ENCODE assay signal across 24 cellular contexts in the genomic region with DNA sequence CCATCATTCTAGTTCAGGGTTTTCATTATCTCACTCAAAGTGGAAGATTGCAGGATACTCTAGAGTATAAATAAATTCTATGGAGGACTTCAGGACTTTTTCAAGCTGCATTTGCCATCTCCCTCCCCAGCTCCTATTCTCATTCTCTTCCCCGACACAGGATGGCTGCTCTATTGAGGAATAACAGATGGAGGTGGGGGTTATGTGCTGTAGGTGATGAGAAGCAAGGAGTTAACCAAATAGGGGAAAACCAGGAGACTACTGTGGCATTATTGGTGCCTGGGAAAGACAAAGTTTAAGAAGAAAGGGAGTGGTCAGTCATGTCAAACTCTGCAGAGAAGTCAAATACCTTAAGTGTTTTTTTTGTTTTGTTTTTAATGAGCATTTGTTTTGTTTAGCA.
DNase-seq lines count a peak whose midpoint lies in the region; ATAC-seq and TF ChIP-seq lines count a peak whose summit lies in the region.
"Had no signal": no experiment of that assay in that cellular context is flagged by ENCODE, and none has a peak within 500 bp of the region (broad histone marks: within the 10 kb centered on the region; RNA-seq: fewer than 3 reads in every experiment).

No MANE protein-coding gene starts in this region.

- H3K4me3 ChIP-seq in H7 (ENCODE audit: insufficient read depth, low read depth, low read length) (no peak overlapping the region), osteoblast (ENCODE audit: insufficient read depth, low read length) (no peak overlapping the region)
- H3K4me3 ChIP-seq: BLaER1, GM12878 had no signal

- DNase-seq in H7, result peak; percentile 1
- DNase-seq in WTC11 (ENCODE audit: low spot score), result no peak
- DNase-seq in osteoblast (ENCODE audit: insufficient read length, low spot score, missing footprints), result peak; percentile 2
- no peak for DNase-seq in T-helper 2 cell treated with Interferon-gamma antibody and Interleukin-4, amounts not matched to agents 5 μg/mL and 100 μg/mL, for 36 hours (ENCODE audit: low spot score)
- no peak for DNase-seq in HEK293T (ENCODE audit: extremely low spot score)
- DNase-seq in activated naive CD4-positive, alpha-beta T cell treated with anti-CD3 and anti-CD28 coated beads, Interleukin-2, amount 50 U/mL, for 72 hours (ENCODE audit: low spot score in 2 of 2), result no peak
- DNase-seq: 8988T; ACHN; BE2C; C1 segment of cervical spinal cord; CD4-positive, alpha-beta memory T cell; CD4-positive, CD25-positive, alpha-beta regulatory T cell; CD8-positive, alpha-beta memory T cell; COR-L47; DMS 273 treated with DMSO at 0.1 percent for 48 hours; DMS153; DMS53; DMS79; DND-41; EL; GDM1 had no signal

- H3K27me3 ChIP-seq in H7 (ENCODE audit: control insufficient read depth, insufficient read depth, low read length) (no peaks in the 10 kb centered on the region), osteoblast (ENCODE audit: insufficient read depth, low read length) (no peaks in the 10 kb centered on the region)
- H3K27me3 ChIP-seq: BE2C, BLaER1 had no signal

- POLR2A ChIA-PET in WTC11 (lab: Charles Lee) (no interaction called here), HEK293T (lab: Yijun Ruan, JAX) (no interaction called here)

- H3K4me1 ChIP-seq in osteoblast (ENCODE audit: insufficient read depth, low read length), result no peaks in the 10 kb centered on the region
- H3K4me1 ChIP-seq: BE2C, BLaER1 had no signal

- H4K20me1 ChIP-seq in osteoblast (ENCODE audit: insufficient read depth, low read length), result no peaks in the 10 kb centered on the region
- H4K20me1 ChIP-seq: BLaER1 had no signal

- H3K4me1 Mint-ChIP-seq in WTC11, result peaks cover 6% of the 10 kb centered on the region
- no peaks in the 10 kb centered on the region for H3K4me1 Mint-ChIP-seq in T-helper 2 cell treated with Interferon-gamma antibody and Interleukin-4, amounts not matched to agents 5 μg/mL and 100 μg/mL, for 36 hours (ENCODE audit: low read depth)
- H3K4me1 Mint-ChIP-seq: CD14-positive monocyte; CD4-positive, alpha-beta memory T cell; CD4-positive, CD25-positive, alpha-beta regulatory T cell; CD8-positive, alpha-beta memory T cell had no signal

- H3K27me3 Mint-ChIP-seq in WTC11 (ENCODE audit: low read depth), result no peaks in the 10 kb centered on the region
- no peaks in the 10 kb centered on the region for H3K27me3 Mint-ChIP-seq in T-helper 2 cell treated with Interferon-gamma antibody and Interleukin-4, amounts not matched to agents 5 μg/mL and 100 μg/mL, for 36 hours (ENCODE audit: low read depth)
- H3K27me3 Mint-ChIP-seq: CD4-positive, alpha-beta memory T cell; CD4-positive, CD25-positive, alpha-beta regulatory T cell; CD8-positive, alpha-beta memory T cell had no signal

- CTCF ChIA-PET in WTC11 (lab: Charles Lee) (interaction anchor here (0.5 kb wide), 1 partner anchor 1396 kb away, joined by 5 read pairs; no protein-coding TSS in a partner anchor), HEK293T (lab: Yijun Ruan, JAX) (no interaction called here)

- H3K27ac Mint-ChIP-seq in WTC11, result peak overlapping the region; percentile 11; the same call in 1 of the 2 replicates
- H3K27ac Mint-ChIP-seq in T-helper 2 cell treated with Interferon-gamma antibody and Interleukin-4, amounts not matched to agents 5 μg/mL and 100 μg/mL, for 36 hours, result no peak overlapping the region
- H3K27ac Mint-ChIP-seq in activated naive CD4-positive, alpha-beta T cell treated with anti-CD3 and anti-CD28 coated beads, Interleukin-2, amount 50 U/mL, for 72 hours, result no peak overlapping the region
- H3K27ac Mint-ChIP-seq: CD4-positive, alpha-beta memory T cell; CD4-positive, CD25-positive, alpha-beta regulatory T cell; CD8-positive, alpha-beta memory T cell had no signal

- no peak overlapping the region for H3K27ac ChIP-seq in osteoblast (ENCODE audit: low read depth, low read length)
- H3K27ac ChIP-seq: BLaER1 had no signal

- no peak overlapping the region for H3K4me3 Mint-ChIP-seq in WTC11
- H3K4me3 Mint-ChIP-seq in T-helper 2 cell treated with Interferon-gamma antibody and Interleukin-4, amounts not matched to agents 5 μg/mL and 100 μg/mL, for 36 hours, result no peak overlapping the region
- H3K4me3 Mint-ChIP-seq: CD14-positive monocyte; CD4-positive, alpha-beta memory T cell; CD4-positive, CD25-positive, alpha-beta regulatory T cell; CD8-positive, alpha-beta memory T cell had no signal

- ATAC-seq in WTC11, result peak; percentile 55
- ATAC-seq in activated naive CD4-positive, alpha-beta T cell treated with anti-CD3 and anti-CD28 coated beads, Interleukin-2, amount 50 U/mL, for 72 hours, result no peak
- ATAC-seq: GM12878 had no signal

- H3K9me3 Mint-ChIP-seq in WTC11, result no peaks in the 10 kb centered on the region
- H3K9me3 Mint-ChIP-seq in T-helper 2 cell treated with Interferon-gamma antibody and Interleukin-4, amounts not matched to agents 5 μg/mL and 100 μg/mL, for 36 hours, result no peaks in the 10 kb centered on the region
- H3K9me3 Mint-ChIP-seq in activated naive CD4-positive, alpha-beta T cell treated with anti-CD3 and anti-CD28 coated beads, Interleukin-2, amount 50 U/mL, for 72 hours, result no peaks in the 10 kb centered on the region

- H3K79me2 ChIP-seq in osteoblast (ENCODE audit: insufficient read depth, low read length), result no peaks in the 10 kb centered on the region

- H3K36me3 ChIP-seq in H7 (replicated peaks; ENCODE audit: control insufficient read depth, insufficient read depth, low read length), result no peaks in the 10 kb centered on the region
- no peaks in the 10 kb centered on the region for H3K36me3 ChIP-seq in osteoblast (ENCODE audit: insufficient read depth, low read length)
- H3K36me3 ChIP-seq: BLaER1 had no signal

- no peaks in the 10 kb centered on the region for H3K9me3 ChIP-seq in osteoblast (ENCODE audit: low read depth, low read length)
- H3K9me3 ChIP-seq: BE2C, BLaER1 had no signal

- no peak for TF ChIP-seq CTCF in WTC11 (IDR thresholded peaks at IDR 0.05)
- no peak for TF ChIP-seq CTCF in osteoblast (IDR thresholded peaks at IDR 0.05; ENCODE audit: extremely low read depth, low read depth, low read length)

- H2AFZ ChIP-seq in osteoblast (ENCODE audit: low read length), result no peak overlapping the region

- no peak overlapping the region for H3K4me2 ChIP-seq in osteoblast (ENCODE audit: insufficient read depth, low read length)
- H3K4me2 ChIP-seq: BLaER1 had no signal

- H3K36me3 Mint-ChIP-seq in WTC11, result no peaks in the 10 kb centered on the region
- no peaks in the 10 kb centered on the region for H3K36me3 Mint-ChIP-seq in T-helper 2 cell treated with Interferon-gamma antibody and Interleukin-4, amounts not matched to agents 5 μg/mL and 100 μg/mL, for 36 hours (ENCODE audit: low read depth)
- no peaks in the 10 kb centered on the region for H3K36me3 Mint-ChIP-seq in activated naive CD4-positive, alpha-beta T cell treated with anti-CD3 and anti-CD28 coated beads, Interleukin-2, amount 50 U/mL, for 72 hours
- H3K36me3 Mint-ChIP-seq: CD14-positive monocyte; CD4-positive, alpha-beta memory T cell; CD4-positive, CD25-positive, alpha-beta regulatory T cell; CD8-positive, alpha-beta memory T cell had no signal

TF ChIP-seq in WTC11, 78 proteins besides CTCF, POLR2A, EP300 and RAD21 (continues in another document):
- TF ChIP-seq NFE2L1 (CRISPR knock-in tag; IDR thresholded peaks at IDR 0.05), result no peak

TF ChIP-seq in HEK293T, 16 proteins besides CTCF, POLR2A, EP300 and RAD21:
- no peak for TF ChIP-seq FOXA1 (IDR thresholded peaks at IDR 0.05)
- no peak for TF ChIP-seq LEF1 (IDR thresholded peaks at IDR 0.05; ENCODE audit: borderline replicate concordance)
- TF ChIP-seq ZNF384 (IDR thresholded peaks at IDR 0.05), result no peak
- TF ChIP-seq SP1 (IDR thresholded peaks at IDR 0.05), result no peak
- TF ChIP-seq SUZ12 (IDR thresholded peaks at IDR 0.05), result no peak
- TF ChIP-seq ARNT (IDR thresholded peaks at IDR 0.05), result no peak
- TF ChIP-seq NFRKB (IDR thresholded peaks at IDR 0.05), result no peak
- TF ChIP-seq HDGF (IDR thresholded peaks at IDR 0.05; ENCODE audit: borderline replicate concordance), result no peak
- no peak for TF ChIP-seq FOXK2 (IDR thresholded peaks at IDR 0.05)
- no peak for TF ChIP-seq FOXM1 (IDR thresholded peaks at IDR 0.05; ENCODE audit: borderline replicate concordance)
- no peak for TF ChIP-seq ELF4 (IDR thresholded peaks at IDR 0.05)
- TF ChIP-seq, protein P1, sequence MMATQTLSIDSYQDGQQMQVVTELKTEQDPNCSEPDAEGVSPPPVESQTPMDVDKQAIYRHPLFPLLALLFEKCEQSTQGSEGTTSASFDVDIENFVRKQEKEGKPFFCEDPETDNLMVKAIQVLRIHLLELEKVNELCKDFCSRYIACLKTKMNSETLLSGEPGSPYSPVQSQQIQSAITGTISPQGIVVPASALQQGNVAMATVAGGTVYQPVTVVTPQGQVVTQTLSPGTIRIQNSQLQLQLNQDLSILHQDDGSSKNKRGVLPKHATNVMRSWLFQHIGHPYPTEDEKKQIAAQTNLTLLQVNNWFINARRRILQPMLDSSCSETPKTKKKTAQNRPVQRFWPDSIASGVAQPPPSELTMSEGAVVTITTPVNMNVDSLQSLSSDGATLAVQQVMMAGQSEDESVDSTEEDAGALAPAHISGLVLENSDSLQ (IDR thresholded peaks at IDR 0.05), result no peak
- TF ChIP-seq BHLHE40 (IDR thresholded peaks at IDR 0.05; ENCODE audit: borderline replicate concordance), result no peak
- TF ChIP-seq L3MBTL2 (conservative IDR thresholded peaks at IDR 0.05), result no peak

Comparison
In these comparisons a context has a peak if more than half of its experiments do, and no peak if none do; other contexts are left out.
1. DNase-seq: peak in H7 (single experiment) and osteoblast (single experiment); none in WTC11 (single experiment), T-helper 2 cell treated with Interferon-gamma antibody and Interleukin-4, amounts not matched to agents 5 μg/mL and 100 μg/mL, for 36 hours (single experiment), HEK293T (single experiment) and activated naive CD4-positive, alpha-beta T cell treated with anti-CD3 and anti-CD28 coated beads, Interleukin-2, amount 50 U/mL, for 72 hours (0 of 2).